8 cellular contexts compared by ENCODE assay signal in the genomic region with DNA sequence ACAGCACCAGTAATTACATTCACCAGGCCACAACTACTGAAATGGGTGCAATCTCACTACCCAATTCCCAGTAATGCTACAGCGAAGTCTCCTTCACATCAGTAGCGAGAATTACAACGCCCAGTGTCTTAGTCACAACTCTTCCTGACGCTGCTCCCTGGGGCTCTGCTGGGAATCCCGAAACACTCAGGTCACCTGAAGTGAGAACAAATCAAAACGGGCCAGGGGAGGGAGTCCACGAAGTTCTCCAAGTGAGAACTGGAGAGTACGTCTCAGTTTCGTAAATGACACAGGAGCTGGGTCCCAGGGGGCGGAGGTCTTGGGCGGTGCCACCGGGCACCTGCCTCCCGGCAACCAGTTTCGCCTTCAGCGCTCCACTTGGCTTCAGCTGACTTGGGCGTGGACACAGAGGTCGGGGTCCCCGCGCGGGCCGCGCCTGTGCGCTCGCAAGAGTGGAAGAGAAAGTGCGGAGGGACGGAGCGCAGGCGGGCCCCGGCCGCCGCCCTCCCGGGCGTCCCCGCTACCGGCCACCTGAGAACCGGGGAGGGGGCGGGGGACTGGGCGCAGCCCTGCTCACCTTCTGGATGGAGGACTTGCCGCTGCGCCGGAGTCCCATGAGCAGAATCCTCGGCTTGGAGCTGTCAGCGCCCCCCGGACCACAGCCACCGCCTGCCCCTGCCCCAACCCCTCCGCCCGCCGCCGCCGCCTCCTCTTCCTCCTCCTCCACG. TPM values are rescaled to one million over a fixed set of nuclear protein-coding genes. Genes with fewer than 3 reads are reported as not detected.
DNase-seq lines count a peak whose midpoint lies in the region; ATAC-seq and TF ChIP-seq lines count a peak whose summit lies in the region.

No MANE protein-coding gene starts in this region.

- H3K27ac ChIP-seq in 22Rv1, result peak overlapping the region; percentile 78
- H3K27ac ChIP-seq in naive thymus-derived CD4-positive, alpha-beta T cell (ENCODE audit: low read depth, low read length), result peak overlapping the region; percentile 78
- peak overlapping the region; percentile 91 to 95 (median 95) for H3K27ac ChIP-seq in stomach

- peaks cover 0 to 18% (median 0%) of the 10 kb centered on the region in 3 experiments for H3K36me3 ChIP-seq in naive thymus-derived CD4-positive, alpha-beta T cell (ENCODE audit: control insufficient read depth in 2 of 3, insufficient read depth in 3 of 3, low read length in 3 of 3)
- peaks cover 18 to 40% (median 31%) of the 10 kb centered on the region in 4 donors for H3K36me3 ChIP-seq in stomach

- peak; percentile 7 for TF ChIP-seq POLR2A in GM18505 (IDR thresholded peaks at IDR 0.05; ENCODE audit: borderline replicate concordance, extremely low read depth, insufficient read depth, insufficient read length)
- TF ChIP-seq POLR2A in stomach (IDR thresholded peaks at IDR 0.05), result no peak

- TF ChIP-seq CTCF in 22Rv1 (IDR thresholded peaks at IDR 0.05) (no peak), stomach (IDR thresholded peaks at IDR 0.05) (no peak)

- H3K4me1 Mint-ChIP-seq in naive thymus-derived CD4-positive, alpha-beta T cell, result peaks cover 29 to 80% (median 61%) of the 10 kb centered on the region in 7 donors

- ATAC-seq in GM18505 (IDR thresholded peaks at IDR 0.05; ENCODE audit: unreplicated experiment) (peak; percentile 32), HG02973 (IDR thresholded peaks at IDR 0.05; ENCODE audit: unreplicated experiment) (peak; percentile 32)
- ATAC-seq in naive thymus-derived CD4-positive, alpha-beta T cell, result peak; percentile 6

- H3K36me3 Mint-ChIP-seq in naive thymus-derived CD4-positive, alpha-beta T cell, result peaks cover 6 to 24% (median 14%) of the 10 kb centered on the region in 5 donors

- peak; percentile 62 for DNase-seq in NCI-H748 (lab: John Stamatoyannopoulos, UW; ENCODE audit: unreplicated experiment)
- peak; percentile 58 for DNase-seq in activated T-cell treated with anti-CD3 and anti-CD28 coated beads, Interleukin-2, amount 50 U/mL, for 1 hour
- DNase-seq in fibroblast of gingiva (ENCODE audit: low read depth), result peak; percentile 46
- DNase-seq in naive thymus-derived CD4-positive, alpha-beta T cell, result peak in 8 of 9 donors; percentile 5 to 59 (median 24)
- DNase-seq in stomach, result peak; percentile 76

- POLR2A ChIA-PET in naive thymus-derived CD4-positive, alpha-beta T cell (lab: Charles Lee), result interaction anchor here (1.0 to 4.2 kb wide), 4 partner anchors 11 to 168 kb away, joined by 4 to 30 read pairs (median 5); partner anchors contain the start of genes MYCBP and NDUFS5

- no peak for TF ChIP-seq EP300 in stomach (IDR thresholded peaks at IDR 0.05)

- H3K4me3 ChIP-seq in naive thymus-derived CD4-positive, alpha-beta T cell (ENCODE audit: low read length), result peak overlapping the region; percentile 60
- peak overlapping the region; percentile 88 to 98 (median 91) for H3K4me3 ChIP-seq in stomach

- H3K9me3 ChIP-seq in naive thymus-derived CD4-positive, alpha-beta T cell (ENCODE audit: control insufficient read depth in 2 of 3, low read length in 3 of 3), result no peaks in the 10 kb centered on the region
- H3K9me3 ChIP-seq in stomach, result no peaks in the 10 kb centered on the region

- H3K27ac Mint-ChIP-seq in naive thymus-derived CD4-positive, alpha-beta T cell, result peak overlapping the region; percentile 72 to 95 (median 86)

- no peaks in the 10 kb centered on the region for H3K9me3 Mint-ChIP-seq in naive thymus-derived CD4-positive, alpha-beta T cell

- no peaks in the 10 kb centered on the region for H3K27me3 Mint-ChIP-seq in naive thymus-derived CD4-positive, alpha-beta T cell

- H3K4me1 ChIP-seq in naive thymus-derived CD4-positive, alpha-beta T cell (ENCODE audit: control insufficient read depth in 2 of 2, insufficient read depth in 2 of 2, low read length in 2 of 2), result peaks cover 20 to 22% of the 10 kb centered on the region in 2 donors
- H3K4me1 ChIP-seq in stomach, result peaks cover 26 to 67% (median 53%) of the 10 kb centered on the region in 4 donors

- CTCF ChIA-PET in naive thymus-derived CD4-positive, alpha-beta T cell (lab: Charles Lee), result interaction anchor here (1.2 kb wide), 1 partner anchor 234 kb away, joined by 3 read pairs; no protein-coding TSS in a partner anchor

- intact Hi-C loops in naive thymus-derived CD4-positive, alpha-beta T cell (cut with micrococcal nuclease), result loop anchor here (1.0 to 10.0 kb wide), 13 partner anchors 14 to 1387 kb away; partner anchors contain the start of genes AKIRIN1 (in 2 of the 2), MYCBP (in 2 of the 2), NDUFS5 (in 2 of the 2) and CDCA8 (in 1 of the 2)
- intact Hi-C loops in stomach (cut with DNase I; ENCODE audit: low total_unique reads), result no loop called here

- H3K27me3 ChIP-seq in naive thymus-derived CD4-positive, alpha-beta T cell (ENCODE audit: control insufficient read depth in 2 of 2, insufficient read depth in 2 of 2, low read length in 2 of 2), result no peaks in the 10 kb centered on the region
- H3K27me3 ChIP-seq in stomach, result no peaks in the 10 kb centered on the region

- peak overlapping the region; percentile 92 to 99 (median 96) for H3K4me3 Mint-ChIP-seq in naive thymus-derived CD4-positive, alpha-beta T cell

- WGBS in stomach, 5 donors, result 0 to 1% (median 0%) methylated on average over 31 to 51 of the region's 51 CpGs

RNA-seq across cellular contexts. Expression of gene RRAGC, which starts 0.6 kb away (rescaled TPM):
- 10 to 100 TPM; 14.5 to 24.4 (median 16.8) TPM for total RNA-seq in naive thymus-derived CD4-positive, alpha-beta T cell
- 1 to 10 TPM; 6.6 to 6.9 TPM for polyA plus RNA-seq in naive thymus-derived CD4-positive, alpha-beta T cell
- 10 to 100 TPM in 3 of 5 donors, 1 to 10 TPM in 2; 1.2 to 25.0 (median 11.2) TPM for total RNA-seq in stomach
- 10 to 100 TPM in 2 of 3 donors, 1 to 10 TPM in 1; 9.7 to 15.3 (median 14.9) TPM for polyA plus RNA-seq in stomach

RNA-seq across cellular contexts. Expression of gene MYCBP, which starts 14.2 kb away (rescaled TPM):
- total RNA-seq in naive thymus-derived CD4-positive, alpha-beta T cell, result 10 to 100 TPM in 4 of 5 experiments, 1 to 10 TPM in 1; 6.1 to 38.2 (median 11.7) TPM
- polyA plus RNA-seq in naive thymus-derived CD4-positive, alpha-beta T cell, result 10 to 100 TPM; 39.8 to 62.2 TPM
- total RNA-seq in stomach, result 100 to 1,000 TPM in 1 of 5 donors, 10 to 100 TPM in 2, 1 to 10 TPM in 2; 2.2 to 111 (median 12.3) TPM
- polyA plus RNA-seq in stomach, result 10 to 100 TPM; 12.4 to 33.0 (median 25.3) TPM

RNA-seq across cellular contexts. Expression of gene GJA9, which starts 22.4 kb away (rescaled TPM):
- not detected for total RNA-seq in naive thymus-derived CD4-positive, alpha-beta T cell
- polyA plus RNA-seq in naive thymus-derived CD4-positive, alpha-beta T cell, result not detected
- total RNA-seq in stomach, result under 1 TPM in 1 of 5 donors, not detected in 4; 0.73 TPM
- polyA plus RNA-seq in stomach, result under 1 TPM in 1 of 3 donors, not detected in 2; 0.25 TPM

Comparison
In these comparisons a context has a peak if more than half of its experiments do, and no peak if none do; other contexts are left out.
1. Peak in every context shown above with its lines: DNase-seq, ATAC-seq, H3K4me3 ChIP-seq and H3K27ac ChIP-seq.
2. DNase-seq: peak in every context shown above with its lines; median percentile 76 in stomach; 62 in NCI-H748; 58 in activated T-cell treated with anti-CD3 and anti-CD28 coated beads, Interleukin-2, amount 50 U/mL, for 1 hour; 46 in fibroblast of gingiva; 24 in naive thymus-derived CD4-positive, alpha-beta T cell.